Comparison of ENCODE assay signal across 8 cellular contexts in genomic region chr3:136075218-136075808, GRCh38.
DNase-seq lines count a peak whose midpoint lies in the region; ATAC-seq, FAIRE-seq and TF ChIP-seq lines count a peak whose summit lies in the region.

No MANE protein-coding gene starts in this region.

- peak; percentile 92 for FAIRE-seq in RCC 7860 (lab: Jason Lieb, UNC)

- peak; percentile 52 to 62 for ATAC-seq in activated T-cell treated with anti-CD3 and anti-CD28 coated beads, Interleukin-2, amount 50 U/mL, for 4 hours
- no peak for ATAC-seq in HG02938 (IDR thresholded peaks at IDR 0.05; ENCODE audit: unreplicated experiment)

- H3K9me3 Mint-ChIP-seq in activated T-cell treated with anti-CD3 and anti-CD28 coated beads, Interleukin-2, amount 50 U/mL, for 4 hours = no peaks in the 10 kb centered on the region
- no peaks in the 10 kb centered on the region for H3K9me3 Mint-ChIP-seq in nephron

- H3K36me3 Mint-ChIP-seq in activated T-cell treated with anti-CD3 and anti-CD28 coated beads, Interleukin-2, amount 50 U/mL, for 4 hours (ENCODE audit: insufficient read depth) = no peaks in the 10 kb centered on the region
- peaks cover 16% of the 10 kb centered on the region for H3K36me3 Mint-ChIP-seq in nephron (ENCODE audit: low read depth)

- H3K27ac Mint-ChIP-seq in nephron = peak overlapping the region in 1 of 3 experiments; percentile 65

- H3K4me1 Mint-ChIP-seq in activated T-cell treated with anti-CD3 and anti-CD28 coated beads, Interleukin-2, amount 50 U/mL, for 4 hours (ENCODE audit: low read depth) = peaks cover 4% of the 10 kb centered on the region
- H3K4me1 Mint-ChIP-seq in nephron = peaks cover 10% of the 10 kb centered on the region

- DNase-seq in EH (ENCODE audit: low read depth) (peak; percentile 79), LHCN-M2 (ENCODE audit: low read depth) (peak; percentile 73), RCC 7860 (ENCODE audit: low spot score) (peak; percentile 60), fibroblast of gingiva (ENCODE audit: low read depth) (peak; percentile 71)
- DNase-seq in activated T-cell treated with anti-CD3 and anti-CD28 coated beads, Interleukin-2, amount 50 U/mL, for 4 hours = peak; percentile 67
- DNase-seq in stimulated activated naive CD4-positive, alpha-beta T cell treated with Interleukin-2 at 50 U/mL for 16 hours (lab: John Stamatoyannopoulos, UW) = peak; percentile 53

- peak; percentile 90 to 96 (median 90) for TF ChIP-seq CTCF in nephron (IDR thresholded peaks at IDR 0.05; ENCODE audit: unreplicated experiment in 3 of 3)

- H3K4me3 Mint-ChIP-seq in activated T-cell treated with anti-CD3 and anti-CD28 coated beads, Interleukin-2, amount 50 U/mL, for 4 hours = no peak overlapping the region
- H3K4me3 Mint-ChIP-seq in nephron = no peak overlapping the region

- H3K27me3 Mint-ChIP-seq in activated T-cell treated with anti-CD3 and anti-CD28 coated beads, Interleukin-2, amount 50 U/mL, for 4 hours (ENCODE audit: low read depth) = no peaks in the 10 kb centered on the region
- H3K27me3 Mint-ChIP-seq in nephron (ENCODE audit: low read depth) = no peaks in the 10 kb centered on the region
